In genomic region chr2:80642465-80642864, GRCh38 we compare ENCODE assay signal across 32 cellular contexts.
"Had no signal": no experiment of that assay in that cellular context is flagged by ENCODE, and none has a peak within 500 bp of the region (broad histone marks: within the 10 kb centered on the region; RNA-seq: fewer than 3 reads in every experiment).

No MANE protein-coding gene starts in this region.

- DNase-seq: Karpas-422, NCI-H1048, NCI-H1092 treated with DMSO at 0.1 percent for 48 hours, NCI-H1105 treated with DMSO at 0.1 percent for 48 hours, NCI-H1417, NCI-H1436, NCI-H146, NCI-H1694, NCI-H187, NCI-H1930, NCI-H2029 treated with DMSO at 0.1 percent for 48 hours, NCI-H2081 treated with DMSO at 0.1 percent for 48 hours, NCI-H2107, NCI-H2171, NCI-H226, NCI-H446 treated with DMSO at 0.1 percent for 48 hours, NCI-H510A, NCI-H524, NCI-H526, NCI-H69, NCI-H748 treated with DMSO at 0.1 percent for 48 hours, NCI-H82, PC-9, SHP77, SIG-M5, SJCRH30 had no signal

- H3K9ac ChIP-seq: KMS-11 had no signal

- H3K27ac ChIP-seq: KMS-11, PC-9, RWPE1, SJCRH30, SK-N-MC had no signal

- H3K9me3 ChIP-seq: SJCRH30 had no signal

- H3K4me2 ChIP-seq: KMS-11, PC-9 had no signal

- H3K4me1 ChIP-seq: SJCRH30 had no signal

- H3K27me3 ChIP-seq: SJCRH30 had no signal

- H2AFZ ChIP-seq: PC-9 had no signal

- H3K36me3 ChIP-seq: SJCRH30 had no signal

- ATAC-seq: Panc1, Right ventricle myocardium inferior, SK-N-SH treated with all-trans-retinoic acid at 6 μM for 48 hours had no signal

- H3K4me3 ChIP-seq: PC-9, SJCRH30, SK-N-MC had no signal
